Comparison of ENCODE assay signal across 20 cellular contexts in genomic region chr10:125004571-125005311, GRCh38.
A peak's percentile ranks its signal among the peaks of the same experiment; 100 is the strongest.
DNase-seq lines count a peak whose midpoint lies in the region; ATAC-seq, FAIRE-seq and TF ChIP-seq lines count a peak whose summit lies in the region.
"Had no signal": no experiment of that assay in that cellular context is flagged by ENCODE, and none has a peak within 500 bp of the region (broad histone marks: within the 10 kb centered on the region; RNA-seq: fewer than 3 reads in every experiment).

No MANE protein-coding gene starts in this region.

- FAIRE-seq in astrocyte (lab: Jason Lieb, UNC) = no peak
- FAIRE-seq: A204.1, G401.6, islet of Langerhans had no signal

- H3K4me1 ChIP-seq in astrocyte (ENCODE audit: insufficient read depth, low read length) = peaks cover 20% of the 10 kb centered on the region
- peaks cover 17% of the 10 kb centered on the region for H3K4me1 ChIP-seq in mucosa of descending colon (ENCODE audit: low read depth)
- H3K4me1 ChIP-seq: right lobe of liver, SJSA1 had no signal

- no peak overlapping the region for H2AFZ ChIP-seq in astrocyte (ENCODE audit: low read depth, low read length)
- H2AFZ ChIP-seq: hepatocyte had no signal

- no peak overlapping the region for H3K4me2 ChIP-seq in astrocyte (ENCODE audit: low read length)
- H3K4me2 ChIP-seq: hepatocyte had no signal

- no peak for ATAC-seq in mucosa of descending colon
- ATAC-seq: right lobe of liver had no signal

- peaks cover 91% of the 10 kb centered on the region for H4K20me1 ChIP-seq in astrocyte (ENCODE audit: insufficient read depth, low read length)

- H3K36me3 ChIP-seq in astrocyte (ENCODE audit: insufficient read depth, low read length) (no peaks in the 10 kb centered on the region), mucosa of descending colon (ENCODE audit: low read depth) (peaks cover 7% of the 10 kb centered on the region)
- H3K36me3 ChIP-seq: right lobe of liver had no signal

- H3K4me3 ChIP-seq in astrocyte (ENCODE audit: insufficient read depth, low read depth, low read length) (no peak overlapping the region), mucosa of descending colon (no peak overlapping the region)
- H3K4me3 ChIP-seq: hepatocyte, right lobe of liver, SJSA1 had no signal

- H3K4me3 Mint-ChIP-seq in astrocyte (ENCODE audit: unreplicated experiment) (no peak overlapping the region), HFFc6 (no peak overlapping the region)
- H3K4me3 Mint-ChIP-seq: T-helper 2 cell treated with Interferon-gamma antibody and Interleukin-4, amounts not matched to agents 5 μg/mL and 100 μg/mL, for 36 hours had no signal

- intact Hi-C loops in mucosa of descending colon (cut with DNase I, micrococcal nuclease) = no loop called here

- peak overlapping the region; percentile 36 for H3K27ac Mint-ChIP-seq in astrocyte (ENCODE audit: unreplicated experiment)
- H3K27ac Mint-ChIP-seq in HFFc6 = no peak overlapping the region; the same call in 1 of the 2 replicates
- H3K27ac Mint-ChIP-seq: T-helper 2 cell treated with Interferon-gamma antibody and Interleukin-4, amounts not matched to agents 5 μg/mL and 100 μg/mL, for 36 hours had no signal

- H3K27me3 Mint-ChIP-seq in astrocyte (ENCODE audit: low read depth, unreplicated experiment) (no peaks in the 10 kb centered on the region), HFFc6 (ENCODE audit: insufficient read depth) (peaks cover 10% of the 10 kb centered on the region; the same call in 1 of the 2 replicates)

- TF ChIP-seq CTCF in astrocyte (IDR thresholded peaks at IDR 0.05; ENCODE audit: insufficient read depth, low read depth, low read length) (no peak), mucosa of descending colon (IDR thresholded peaks at IDR 0.05) (no peak), HFFc6 (IDR thresholded peaks at IDR 0.05) (no peak)

- H3K27ac ChIP-seq in astrocyte (ENCODE audit: low read depth, low read length) (no peak overlapping the region), temporal lobe (ENCODE audit: low read depth, low read length) (peak overlapping the region; percentile 23)
- H3K27ac ChIP-seq: hepatocyte, right lobe of liver, SJSA1 had no signal

- no peaks in the 10 kb centered on the region for H3K27me3 ChIP-seq in astrocyte (ENCODE audit: insufficient read depth, low read length)
- H3K27me3 ChIP-seq: hepatocyte, right lobe of liver, SJSA1 had no signal

- DNase-seq in activated CD8-positive, alpha-beta memory T cell treated with anti-CD3 and anti-CD28 coated beads, Interleukin-2, amount 50 U/mL, for 4 hours = peak; percentile 4
- DNase-seq in activated CD8-positive, alpha-beta memory T cell treated with anti-CD3 and anti-CD28 coated beads, Interleukin-2, amount 50 U/mL, for 48 hours = no peak
- DNase-seq in astrocyte (ENCODE audit: low read depth) (no peak), mucosa of descending colon (peak in 2 of 3 donors; percentile 19 to 42), H4 (ENCODE audit: low spot score) (no peak), HuH-7 (ENCODE audit: low spot score) (no peak), HFFc6 (no peak)
- DNase-seq: activated CD4-positive, alpha-beta T cell treated with anti-CD3 and anti-CD28 coated beads for 1 hour; activated gamma-delta T cell; Kasumi-1; NCI-H1105 treated with DMSO at 0.1 percent for 48 hours; NCI-H82 had no signal

- H3K9ac ChIP-seq in astrocyte (ENCODE audit: low read length) = no peak overlapping the region

- H3K9me3 Mint-ChIP-seq in astrocyte (ENCODE audit: unreplicated experiment) (no peaks in the 10 kb centered on the region), HFFc6 (no peaks in the 10 kb centered on the region)
- H3K9me3 Mint-ChIP-seq: T-helper 2 cell treated with Interferon-gamma antibody and Interleukin-4, amounts not matched to agents 5 μg/mL and 100 μg/mL, for 36 hours had no signal

- peaks cover 28% of the 10 kb centered on the region for H3K4me1 Mint-ChIP-seq in astrocyte (ENCODE audit: low read depth, unreplicated experiment)
- H3K4me1 Mint-ChIP-seq in HFFc6 (ENCODE audit: low read depth) = peaks cover 45% of the 10 kb centered on the region

- H3K9me3 ChIP-seq in astrocyte (ENCODE audit: insufficient read depth, low read depth, low read length) (no peaks in the 10 kb centered on the region), mucosa of descending colon (no peaks in the 10 kb centered on the region)
- H3K9me3 ChIP-seq: right lobe of liver, SJSA1 had no signal

- H3K36me3 Mint-ChIP-seq in astrocyte (ENCODE audit: low read depth, unreplicated experiment) = peaks cover 12% of the 10 kb centered on the region
- H3K36me3 Mint-ChIP-seq in HFFc6 (ENCODE audit: low read depth) = peaks cover 13% of the 10 kb centered on the region; the same call in 1 of the 2 replicates

- peaks cover 57% of the 10 kb centered on the region for H3K79me2 ChIP-seq in astrocyte (ENCODE audit: insufficient read depth, low read length)

Comparison
In these comparisons a context has a peak if more than half of its experiments do, and no peak if none do; other contexts are left out.
1. DNase-seq: peak in activated CD8-positive, alpha-beta memory T cell treated with anti-CD3 and anti-CD28 coated beads, Interleukin-2, amount 50 U/mL, for 4 hours (single experiment) and mucosa of descending colon (2 of 3); none in activated CD8-positive, alpha-beta memory T cell treated with anti-CD3 and anti-CD28 coated beads, Interleukin-2, amount 50 U/mL, for 48 hours (single experiment), astrocyte (single experiment), H4 (single experiment), HuH-7 (single experiment) and HFFc6 (single experiment).